In the genomic region with DNA sequence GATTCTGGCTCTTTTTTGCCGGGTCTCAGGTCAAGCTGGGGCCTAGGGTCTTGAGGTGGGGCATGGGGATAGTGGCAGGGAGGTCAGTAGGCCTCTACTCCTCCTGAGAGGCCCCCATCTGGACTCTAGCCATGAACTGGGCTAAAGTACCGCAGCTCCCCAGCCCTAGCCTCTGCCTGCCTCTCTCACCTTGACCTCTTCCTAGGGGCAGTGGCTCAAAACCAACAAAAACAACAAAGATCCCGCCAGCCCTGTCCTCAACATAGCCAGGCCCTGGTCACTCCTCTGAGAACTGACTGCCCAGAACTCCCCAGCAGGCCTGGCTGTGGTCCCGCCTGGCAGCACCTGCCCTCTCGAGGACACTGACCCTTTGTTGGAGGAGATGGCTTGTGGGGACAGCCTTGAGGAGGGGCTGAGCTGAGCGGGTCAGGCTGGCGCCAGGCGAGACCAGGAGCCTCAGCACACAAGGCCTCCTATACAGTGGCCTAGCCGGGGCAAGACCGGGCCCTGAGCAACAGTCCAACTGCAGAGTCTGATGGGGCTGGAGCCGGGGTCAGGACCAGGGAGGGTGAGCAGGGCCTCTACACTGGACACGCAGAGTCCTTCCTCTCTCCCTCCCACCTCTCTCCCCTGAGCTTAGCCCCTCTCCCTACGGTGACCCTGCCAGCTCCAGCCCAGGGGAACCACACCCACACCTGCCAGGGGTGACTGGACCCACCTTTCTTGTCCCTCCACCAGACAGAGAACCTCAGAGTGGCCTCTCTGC, we compare ENCODE assay signal across 1 cellular context.
A peak's percentile ranks its signal among the peaks of the same experiment; 100 is the strongest.
TF ChIP-seq lines count a peak whose summit lies in the region.

No MANE protein-coding gene starts in this region.

TF ChIP-seq in HepG2, 621 proteins besides CTCF, POLR2A, EP300 and RAD21 (continued from another document and continues in another):
- TF ChIP-seq, protein P1, sequence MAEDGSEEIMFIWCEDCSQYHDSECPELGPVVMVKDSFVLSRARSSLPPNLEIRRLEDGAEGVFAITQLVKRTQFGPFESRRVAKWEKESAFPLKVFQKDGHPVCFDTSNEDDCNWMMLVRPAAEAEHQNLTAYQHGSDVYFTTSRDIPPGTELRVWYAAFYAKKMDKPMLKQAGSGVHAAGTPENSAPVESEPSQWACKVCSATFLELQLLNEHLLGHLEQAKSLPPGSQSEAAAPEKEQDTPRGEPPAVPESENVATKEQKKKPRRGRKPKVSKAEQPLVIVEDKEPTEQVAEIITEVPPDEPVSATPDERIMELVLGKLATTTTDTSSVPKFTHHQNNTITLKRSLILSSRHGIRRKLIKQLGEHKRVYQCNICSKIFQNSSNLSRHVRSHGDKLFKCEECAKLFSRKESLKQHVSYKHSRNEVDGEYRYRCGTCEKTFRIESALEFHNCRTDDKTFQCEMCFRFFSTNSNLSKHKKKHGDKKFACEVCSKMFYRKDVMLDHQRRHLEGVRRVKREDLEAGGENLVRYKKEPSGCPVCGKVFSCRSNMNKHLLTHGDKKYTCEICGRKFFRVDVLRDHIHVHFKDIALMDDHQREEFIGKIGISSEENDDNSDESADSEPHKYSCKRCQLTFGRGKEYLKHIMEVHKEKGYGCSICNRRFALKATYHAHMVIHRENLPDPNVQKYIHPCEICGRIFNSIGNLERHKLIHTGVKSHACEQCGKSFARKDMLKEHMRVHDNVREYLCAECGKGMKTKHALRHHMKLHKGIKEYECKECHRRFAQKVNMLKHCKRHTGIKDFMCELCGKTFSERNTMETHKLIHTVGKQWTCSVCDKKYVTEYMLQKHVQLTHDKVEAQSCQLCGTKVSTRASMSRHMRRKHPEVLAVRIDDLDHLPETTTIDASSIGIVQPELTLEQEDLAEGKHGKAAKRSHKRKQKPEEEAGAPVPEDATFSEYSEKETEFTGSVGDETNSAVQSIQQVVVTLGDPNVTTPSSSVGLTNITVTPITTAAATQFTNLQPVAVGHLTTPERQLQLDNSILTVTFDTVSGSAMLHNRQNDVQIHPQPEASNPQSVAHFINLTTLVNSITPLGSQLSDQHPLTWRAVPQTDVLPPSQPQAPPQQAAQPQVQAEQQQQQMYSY (CRISPR knock-in tag; IDR thresholded peaks at IDR 0.05) = no peak; the same call in 1 of the 2 replicates
- TF ChIP-seq HOXA5 (CRISPR knock-in tag; IDR thresholded peaks at IDR 0.05) (peak; percentile 35; the same call in 1 of the 2 replicates), TEAD2 (CRISPR knock-in tag; IDR thresholded peaks at IDR 0.05) (no peak), IRF2 (CRISPR knock-in tag; IDR thresholded peaks at IDR 0.05) (peak; percentile 94), ARNT (IDR thresholded peaks at IDR 0.05) (no peak), SMAD1 (CRISPR knock-in tag; IDR thresholded peaks at IDR 0.05; ENCODE audit: borderline replicate concordance, low read depth) (no peak), NCOA1 (CRISPR knock-in tag; IDR thresholded peaks at IDR 0.05) (peak; percentile 98), ZNF530 (CRISPR knock-in tag; IDR thresholded peaks at IDR 0.05; ENCODE audit: low read depth) (no peak), ZNF720 (CRISPR knock-in tag; IDR thresholded peaks at IDR 0.05) (no peak), IRX3 (CRISPR knock-in tag; IDR thresholded peaks at IDR 0.05; ENCODE audit: borderline replicate concordance, low read depth) (no peak), ZFP37 (CRISPR knock-in tag; IDR thresholded peaks at IDR 0.05; ENCODE audit: borderline replicate concordance) (no peak), ZNF766 (CRISPR knock-in tag; IDR thresholded peaks at IDR 0.05; ENCODE audit: borderline replicate concordance) (no peak), POLR2AphosphoS5 (IDR thresholded peaks at IDR 0.05; ENCODE audit: low read depth, low read length) (no peak), PHF20 (CRISPR knock-in tag; IDR thresholded peaks at IDR 0.05) (no peak), GLI4 (CRISPR knock-in tag; IDR thresholded peaks at IDR 0.05; ENCODE audit: borderline replicate concordance) (no peak), PRPF4 (IDR thresholded peaks at IDR 0.05; ENCODE audit: low read depth, low read length, poor library complexity, severe bottlenecking) (no peak), ATAD3A (CRISPR knock-in tag; IDR thresholded peaks at IDR 0.05) (no peak), ZNF841 (CRISPR knock-in tag; IDR thresholded peaks at IDR 0.05; ENCODE audit: borderline replicate concordance) (no peak), SIN3A (IDR thresholded peaks at IDR 0.05; ENCODE audit: borderline replicate concordance, low read depth, low read length) (no peak), PPARG (CRISPR knock-in tag; conservative IDR thresholded peaks at IDR 0.05) (peak; percentile 66), SIN3B (IDR thresholded peaks at IDR 0.05; ENCODE audit: low read length) (no peak), HNRNPUL1 (IDR thresholded peaks at IDR 0.05; ENCODE audit: low read depth, low read length) (no peak), ZNF883 (CRISPR knock-in tag; IDR thresholded peaks at IDR 0.05; ENCODE audit: not compliant biosample characterization) (no peak), ZNF709 (CRISPR knock-in tag; IDR thresholded peaks at IDR 0.05) (no peak), SP140L (CRISPR knock-in tag; IDR thresholded peaks at IDR 0.05; ENCODE audit: borderline replicate concordance) (no peak), PCBP1 (IDR thresholded peaks at IDR 0.05; ENCODE audit: borderline replicate concordance, low read depth, low read length) (0 out of 2 replicates have a peak, but pooled peaks have one; percentile 60), CBX5 (CRISPR knock-in tag; IDR thresholded peaks at IDR 0.05; ENCODE audit: borderline replicate concordance) (peak; percentile 86; the same call in 1 of the 2 replicates), BRD4 (CRISPR knock-in tag; IDR thresholded peaks at IDR 0.05) (no peak; the same call in 1 of the 2 replicates), GABPB1 (CRISPR knock-in tag; IDR thresholded peaks at IDR 0.05) (peak; percentile 60), SP2 (CRISPR knock-in tag; IDR thresholded peaks at IDR 0.05) (no peak)
- TF ChIP-seq, protein P2, sequence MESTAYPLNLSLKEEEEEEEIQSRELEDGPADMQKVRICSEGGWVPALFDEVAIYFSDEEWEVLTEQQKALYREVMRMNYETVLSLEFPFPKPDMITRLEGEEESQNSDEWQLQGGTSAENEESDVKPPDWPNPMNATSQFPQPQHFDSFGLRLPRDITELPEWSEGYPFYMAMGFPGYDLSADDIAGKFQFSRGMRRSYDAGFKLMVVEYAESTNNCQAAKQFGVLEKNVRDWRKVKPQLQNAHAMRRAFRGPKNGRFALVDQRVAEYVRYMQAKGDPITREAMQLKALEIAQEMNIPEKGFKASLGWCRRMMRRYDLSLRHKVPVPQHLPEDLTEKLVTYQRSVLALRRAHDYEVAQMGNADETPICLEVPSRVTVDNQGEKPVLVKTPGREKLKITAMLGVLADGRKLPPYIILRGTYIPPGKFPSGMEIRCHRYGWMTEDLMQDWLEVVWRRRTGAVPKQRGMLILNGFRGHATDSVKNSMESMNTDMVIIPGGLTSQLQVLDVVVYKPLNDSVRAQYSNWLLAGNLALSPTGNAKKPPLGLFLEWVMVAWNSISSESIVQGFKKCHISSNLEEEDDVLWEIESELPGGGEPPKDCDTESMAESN (CRISPR knock-in tag; conservative IDR thresholded peaks at IDR 0.05) = peak; percentile 82
- TF ChIP-seq, protein P3, sequence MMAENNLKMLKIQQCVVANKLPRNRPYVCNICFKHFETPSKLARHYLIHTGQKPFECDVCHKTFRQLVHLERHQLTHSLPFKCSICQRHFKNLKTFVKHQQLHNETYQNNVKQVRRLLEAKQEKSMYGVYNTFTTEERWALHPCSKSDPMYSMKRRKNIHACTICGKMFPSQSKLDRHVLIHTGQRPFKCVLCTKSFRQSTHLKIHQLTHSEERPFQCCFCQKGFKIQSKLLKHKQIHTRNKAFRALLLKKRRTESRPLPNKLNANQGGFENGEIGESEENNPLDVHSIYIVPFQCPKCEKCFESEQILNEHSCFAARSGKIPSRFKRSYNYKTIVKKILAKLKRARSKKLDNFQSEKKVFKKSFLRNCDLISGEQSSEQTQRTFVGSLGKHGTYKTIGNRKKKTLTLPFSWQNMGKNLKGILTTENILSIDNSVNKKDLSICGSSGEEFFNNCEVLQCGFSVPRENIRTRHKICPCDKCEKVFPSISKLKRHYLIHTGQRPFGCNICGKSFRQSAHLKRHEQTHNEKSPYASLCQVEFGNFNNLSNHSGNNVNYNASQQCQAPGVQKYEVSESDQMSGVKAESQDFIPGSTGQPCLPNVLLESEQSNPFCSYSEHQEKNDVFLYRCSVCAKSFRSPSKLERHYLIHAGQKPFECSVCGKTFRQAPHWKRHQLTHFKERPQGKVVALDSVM (CRISPR knock-in tag; IDR thresholded peaks at IDR 0.05) = peak; percentile 97
- TF ChIP-seq, protein P4, sequence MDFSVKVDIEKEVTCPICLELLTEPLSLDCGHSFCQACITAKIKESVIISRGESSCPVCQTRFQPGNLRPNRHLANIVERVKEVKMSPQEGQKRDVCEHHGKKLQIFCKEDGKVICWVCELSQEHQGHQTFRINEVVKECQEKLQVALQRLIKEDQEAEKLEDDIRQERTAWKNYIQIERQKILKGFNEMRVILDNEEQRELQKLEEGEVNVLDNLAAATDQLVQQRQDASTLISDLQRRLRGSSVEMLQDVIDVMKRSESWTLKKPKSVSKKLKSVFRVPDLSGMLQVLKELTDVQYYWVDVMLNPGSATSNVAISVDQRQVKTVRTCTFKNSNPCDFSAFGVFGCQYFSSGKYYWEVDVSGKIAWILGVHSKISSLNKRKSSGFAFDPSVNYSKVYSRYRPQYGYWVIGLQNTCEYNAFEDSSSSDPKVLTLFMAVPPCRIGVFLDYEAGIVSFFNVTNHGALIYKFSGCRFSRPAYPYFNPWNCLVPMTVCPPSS (IDR thresholded peaks at IDR 0.05) = no peak
- TF ChIP-seq, protein P5, sequence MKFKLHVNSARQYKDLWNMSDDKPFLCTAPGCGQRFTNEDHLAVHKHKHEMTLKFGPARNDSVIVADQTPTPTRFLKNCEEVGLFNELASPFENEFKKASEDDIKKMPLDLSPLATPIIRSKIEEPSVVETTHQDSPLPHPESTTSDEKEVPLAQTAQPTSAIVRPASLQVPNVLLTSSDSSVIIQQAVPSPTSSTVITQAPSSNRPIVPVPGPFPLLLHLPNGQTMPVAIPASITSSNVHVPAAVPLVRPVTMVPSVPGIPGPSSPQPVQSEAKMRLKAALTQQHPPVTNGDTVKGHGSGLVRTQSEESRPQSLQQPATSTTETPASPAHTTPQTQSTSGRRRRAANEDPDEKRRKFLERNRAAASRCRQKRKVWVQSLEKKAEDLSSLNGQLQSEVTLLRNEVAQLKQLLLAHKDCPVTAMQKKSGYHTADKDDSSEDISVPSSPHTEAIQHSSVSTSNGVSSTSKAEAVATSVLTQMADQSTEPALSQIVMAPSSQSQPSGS (CRISPR knock-in tag; IDR thresholded peaks at IDR 0.05) = peak; percentile 59
- TF ChIP-seq, protein P6, sequence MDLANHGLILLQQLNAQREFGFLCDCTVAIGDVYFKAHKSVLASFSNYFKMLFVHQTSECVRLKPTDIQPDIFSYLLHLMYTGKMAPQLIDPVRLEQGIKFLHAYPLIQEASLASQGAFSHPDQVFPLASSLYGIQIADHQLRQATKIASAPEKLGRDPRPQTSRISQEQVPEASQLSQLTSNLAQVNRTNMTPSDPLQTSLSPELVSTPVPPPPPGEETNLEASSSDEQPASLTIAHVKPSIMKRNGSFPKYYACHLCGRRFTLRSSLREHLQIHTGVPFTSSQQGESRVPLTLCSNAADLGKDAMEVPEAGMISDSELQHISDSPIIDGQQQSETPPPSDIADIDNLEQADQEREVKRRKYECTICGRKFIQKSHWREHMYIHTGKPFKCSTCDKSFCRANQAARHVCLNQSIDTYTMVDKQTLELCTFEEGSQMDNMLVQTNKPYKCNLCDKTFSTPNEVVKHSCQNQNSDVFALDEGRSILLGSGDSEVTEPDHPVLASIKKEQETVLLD (CRISPR knock-in tag; IDR thresholded peaks at IDR 0.05; ENCODE audit: low read depth) = no peak
- TF ChIP-seq, protein P7, sequence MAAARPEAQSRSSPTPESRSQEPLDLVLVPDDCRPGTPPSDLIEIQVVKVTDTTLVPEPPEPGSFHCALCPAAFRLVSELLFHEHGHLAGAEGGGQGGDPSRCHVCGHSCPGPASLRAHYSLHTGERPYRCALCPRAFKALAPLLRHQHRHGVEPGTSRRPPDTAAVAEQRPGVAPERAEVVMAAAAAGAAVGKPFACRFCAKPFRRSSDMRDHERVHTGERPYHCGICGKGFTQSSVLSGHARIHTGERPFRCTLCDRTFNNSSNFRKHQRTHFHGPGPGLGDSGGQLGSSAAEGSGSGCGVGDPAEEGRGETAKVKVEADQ (CRISPR knock-in tag; IDR thresholded peaks at IDR 0.05; ENCODE audit: borderline replicate concordance) = peak; percentile 74; the same call in 1 of the 2 replicates
- TF ChIP-seq, protein P8, sequence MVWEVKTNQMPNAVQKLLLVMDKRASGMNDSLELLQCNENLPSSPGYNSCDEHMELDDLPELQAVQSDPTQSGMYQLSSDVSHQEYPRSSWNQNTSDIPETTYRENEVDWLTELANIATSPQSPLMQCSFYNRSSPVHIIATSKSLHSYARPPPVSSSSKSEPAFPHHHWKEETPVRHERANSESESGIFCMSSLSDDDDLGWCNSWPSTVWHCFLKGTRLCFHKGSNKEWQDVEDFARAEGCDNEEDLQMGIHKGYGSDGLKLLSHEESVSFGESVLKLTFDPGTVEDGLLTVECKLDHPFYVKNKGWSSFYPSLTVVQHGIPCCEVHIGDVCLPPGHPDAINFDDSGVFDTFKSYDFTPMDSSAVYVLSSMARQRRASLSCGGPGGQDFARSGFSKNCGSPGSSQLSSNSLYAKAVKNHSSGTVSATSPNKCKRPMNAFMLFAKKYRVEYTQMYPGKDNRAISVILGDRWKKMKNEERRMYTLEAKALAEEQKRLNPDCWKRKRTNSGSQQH (CRISPR knock-in tag; IDR thresholded peaks at IDR 0.05; ENCODE audit: low read depth) = 0 out of 2 replicates have a peak, but pooled peaks have one; percentile 65
- TF ChIP-seq, protein P9, sequence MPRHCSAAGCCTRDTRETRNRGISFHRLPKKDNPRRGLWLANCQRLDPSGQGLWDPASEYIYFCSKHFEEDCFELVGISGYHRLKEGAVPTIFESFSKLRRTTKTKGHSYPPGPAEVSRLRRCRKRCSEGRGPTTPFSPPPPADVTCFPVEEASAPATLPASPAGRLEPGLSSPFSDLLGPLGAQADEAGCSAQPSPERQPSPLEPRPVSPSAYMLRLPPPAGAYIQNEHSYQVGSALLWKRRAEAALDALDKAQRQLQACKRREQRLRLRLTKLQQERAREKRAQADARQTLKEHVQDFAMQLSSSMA (CRISPR knock-in tag; IDR thresholded peaks at IDR 0.05) = no peak; the same call in 1 of the 2 replicates
- TF ChIP-seq, protein P10, sequence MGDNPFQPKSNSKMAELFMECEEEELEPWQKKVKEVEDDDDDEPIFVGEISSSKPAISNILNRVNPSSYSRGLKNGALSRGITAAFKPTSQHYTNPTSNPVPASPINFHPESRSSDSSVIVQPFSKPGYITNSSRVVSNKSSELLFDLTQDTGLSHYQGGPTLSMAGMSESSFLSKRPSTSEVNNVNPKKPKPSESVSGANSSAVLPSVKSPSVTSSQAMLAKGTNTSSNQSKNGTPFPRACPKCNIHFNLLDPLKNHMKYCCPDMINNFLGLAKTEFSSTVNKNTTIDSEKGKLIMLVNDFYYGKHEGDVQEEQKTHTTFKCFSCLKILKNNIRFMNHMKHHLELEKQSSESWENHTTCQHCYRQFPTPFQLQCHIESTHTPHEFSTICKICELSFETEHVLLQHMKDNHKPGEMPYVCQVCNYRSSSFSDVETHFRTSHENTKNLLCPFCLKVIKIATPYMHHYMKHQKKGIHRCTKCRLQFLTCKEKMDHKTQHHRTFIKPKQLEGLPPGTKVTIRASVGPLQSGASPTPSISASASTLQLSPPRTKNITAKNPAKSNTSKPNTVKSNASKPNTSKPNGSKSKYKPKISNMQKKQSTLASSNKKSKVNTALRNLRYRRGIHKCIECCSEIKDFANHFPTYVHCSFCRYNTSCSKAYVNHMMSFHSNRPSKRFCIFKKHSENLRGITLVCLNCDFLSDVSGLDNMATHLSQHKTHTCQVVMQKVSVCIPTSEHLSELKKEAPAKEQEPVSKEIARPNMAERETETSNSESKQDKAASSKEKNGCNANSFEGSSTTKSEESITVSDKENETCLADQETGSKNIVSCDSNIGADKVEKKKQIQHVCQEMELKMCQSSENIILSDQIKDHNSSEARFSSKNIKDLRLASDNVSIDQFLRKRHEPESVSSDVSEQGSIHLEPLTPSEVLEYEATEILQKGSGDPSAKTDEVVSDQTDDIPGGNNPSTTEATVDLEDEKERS (CRISPR knock-in tag; IDR thresholded peaks at IDR 0.05) = peak; percentile 71
